Comparison of ENCODE assay signal across 2 cellular contexts in genomic region chr15:98708191-98708590, GRCh38.
A peak's percentile ranks its signal among the peaks of the same experiment; 100 is the strongest.
TF ChIP-seq lines count a peak whose summit lies in the region.

No MANE protein-coding gene starts in this region.

TF ChIP-seq in HEK293, 187 proteins besides CTCF, POLR2A, EP300 and RAD21 (continued from another document):
- no peak for TF ChIP-seq ZNF704 (tag by site-specific recombination; IDR thresholded peaks at IDR 0.05)
- TF ChIP-seq ZIC2 (tag by site-specific recombination; IDR thresholded peaks at IDR 0.05): peak; percentile 67
- TF ChIP-seq ZNF76 (tag by site-specific recombination; IDR thresholded peaks at IDR 0.05; ENCODE audit: borderline replicate concordance, low read depth): no peak
- TF ChIP-seq ZFP3 (tag by site-specific recombination; IDR thresholded peaks at IDR 0.05; ENCODE audit: low read depth): no peak

TF ChIP-seq in H1, 55 proteins besides CTCF, POLR2A, EP300 and RAD21 (continued from another document):
- TF ChIP-seq KDM1A (IDR thresholded peaks at IDR 0.05; ENCODE audit: borderline replicate concordance, low read length) (no peak), BRCA1 (IDR thresholded peaks at IDR 0.05; ENCODE audit: low read depth, low read length) (no peak), KDM5A (IDR thresholded peaks at IDR 0.05; ENCODE audit: low read length) (no peak), ASH2L (IDR thresholded peaks at IDR 0.05; ENCODE audit: low read length) (no peak), GABPA (IDR thresholded peaks at IDR 0.05; ENCODE audit: borderline replicate concordance, insufficient read depth, low read length) (no peak)
- TF ChIP-seq, protein P1, sequence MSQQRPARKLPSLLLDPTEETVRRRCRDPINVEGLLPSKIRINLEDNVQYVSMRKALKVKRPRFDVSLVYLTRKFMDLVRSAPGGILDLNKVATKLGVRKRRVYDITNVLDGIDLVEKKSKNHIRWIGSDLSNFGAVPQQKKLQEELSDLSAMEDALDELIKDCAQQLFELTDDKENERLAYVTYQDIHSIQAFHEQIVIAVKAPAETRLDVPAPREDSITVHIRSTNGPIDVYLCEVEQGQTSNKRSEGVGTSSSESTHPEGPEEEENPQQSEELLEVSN (IDR thresholded peaks at IDR 0.05): no peak
